In the genomic region with DNA sequence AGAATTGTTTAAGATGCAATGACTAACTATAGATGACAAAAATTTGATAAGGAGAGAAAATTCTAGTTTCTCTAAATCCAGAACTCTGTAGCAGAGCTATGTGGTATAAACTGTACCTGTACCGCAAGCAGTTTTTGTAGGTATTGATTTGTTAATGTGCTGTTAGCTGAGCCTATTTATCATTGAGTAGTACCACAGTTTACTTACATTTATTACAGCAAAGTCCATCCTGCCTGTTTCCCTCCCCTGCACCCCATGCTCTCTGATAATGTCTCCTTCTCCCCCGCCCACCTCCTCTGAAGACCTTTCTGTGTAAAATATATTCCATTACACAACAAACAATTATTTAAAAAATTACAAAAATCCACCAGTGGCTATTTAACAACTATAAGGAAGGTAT, we compare ENCODE assay signal across 34 cellular contexts.
"Had no signal": no experiment of that assay in that cellular context is flagged by ENCODE, and none has a peak within 500 bp of the region (broad histone marks: within the 10 kb centered on the region; RNA-seq: fewer than 3 reads in every experiment).

No MANE protein-coding gene starts in this region.

- H3K4me2 ChIP-seq: KMS-11 had no signal

- H3K9ac ChIP-seq: KMS-11 had no signal

- H3K27ac ChIP-seq: KMS-11 had no signal

- DNase-seq: Karpas-422, Kasumi-1, KG1, MG63, MM.1S, MV-4-11, NCI-H1048, NCI-H1092, NCI-H1092 treated with DMSO at 0.1 percent for 48 hours, NCI-H1105, NCI-H1105 treated with DMSO at 0.1 percent for 48 hours, NCI-H1417, NCI-H1417 treated with DMSO at 0.1 percent for 48 hours, NCI-H1436, NCI-H1436 treated with DMSO at 0.1 percent for 48 hours, NCI-H146, NCI-H1694, NCI-H1694 treated with DMSO at 0.1 percent for 48 hours, NCI-H187, NCI-H187 treated with DMSO at 0.1 percent for 48 hours, NCI-H1930, NCI-H2029, NCI-H2029 treated with DMSO at 0.1 percent for 48 hours, NCI-H2081, NCI-H2081 treated with DMSO at 0.1 percent for 48 hours, NCI-H2107, NCI-H2171, NCI-H2171 treated with DMSO at 0.1 percent for 48 hours, NCI-H2227 treated with DMSO at 0.1 percent for 48 hours, NCI-H226, NCI-H345, NCI-H446, NCI-H446 treated with DMSO at 0.1 percent for 48 hours had no signal

- H3K4me3 ChIP-seq: MG63 had no signal

- H3K36me3 ChIP-seq: MG63 had no signal

- H3K27me3 ChIP-seq: MG63 had no signal
